In genomic region chr7:141585592-141586510, GRCh38 we compare ENCODE assay signal across 8 cellular contexts. TPM values are rescaled to one million over a fixed set of nuclear protein-coding genes. Genes with fewer than 3 reads are reported as not detected.
A peak's percentile ranks its signal among the peaks of the same experiment; 100 is the strongest.
DNase-seq lines count a peak whose midpoint lies in the region; ATAC-seq and TF ChIP-seq lines count a peak whose summit lies in the region.

No MANE protein-coding gene starts in this region.

- H3K27me3 ChIP-seq in GM23338 (ENCODE audit: insufficient read depth) (no peaks in the 10 kb centered on the region), Panc1 (ENCODE audit: control insufficient read depth, insufficient read depth, low read length) (no peaks in the 10 kb centered on the region), spleen (replicated peaks in 1 of 7) (no peaks in the 10 kb centered on the region)

- H3K4me3 Mint-ChIP-seq in GM23338, result peak overlapping the region; percentile 49
- H3K4me3 Mint-ChIP-seq in stimulated activated naive B cell treated with anti-CD40 and anti-IgM and Interleukin-4, amounts not matched to agents 10 μg/mL and 1 μg/mL and 100 μg/mL, for 72 hours, result peak overlapping the region in 1 of 2 donors; percentile 29

- H3K36me3 ChIP-seq in GM23338 (ENCODE audit: insufficient read depth) (no peaks in the 10 kb centered on the region), Panc1 (ENCODE audit: control insufficient read depth, insufficient read depth, low read length) (no peaks in the 10 kb centered on the region), spleen (peaks cover 0 to 20% (median 0%) of the 10 kb centered on the region in 6 donors)

- TF ChIP-seq CTCF in GM13977 (IDR thresholded peaks at IDR 0.05; ENCODE audit: extremely low read depth, insufficient read depth, missing control alignments) (no peak), GM23338 (conservative IDR thresholded peaks at IDR 0.05; ENCODE audit: low read depth in 2 of 2) (no peak), Panc1 (IDR thresholded peaks at IDR 0.05) (no peak), spleen (IDR thresholded peaks at IDR 0.05 in 8 of 11, conservative IDR thresholded peaks at IDR 0.05 in 3 of 11) (no peak)

- H3K36me3 Mint-ChIP-seq in GM23338 (ENCODE audit: low read depth), result peaks cover 23% of the 10 kb centered on the region
- H3K36me3 Mint-ChIP-seq in stimulated activated naive B cell treated with anti-CD40 and anti-IgM and Interleukin-4, amounts not matched to agents 10 μg/mL and 1 μg/mL and 100 μg/mL, for 72 hours, result peaks cover 34 to 46% of the 10 kb centered on the region in 2 donors

- H3K4me1 Mint-ChIP-seq in GM23338, result peaks cover 77% of the 10 kb centered on the region
- peaks cover 16 to 32% of the 10 kb centered on the region in 2 donors for H3K4me1 Mint-ChIP-seq in stimulated activated naive B cell treated with anti-CD40 and anti-IgM and Interleukin-4, amounts not matched to agents 10 μg/mL and 1 μg/mL and 100 μg/mL, for 72 hours

- POLR2A ChIA-PET in Panc1 (lab: Charles Lee), result no interaction called here

- H3K4me1 ChIP-seq in GM23338 (ENCODE audit: insufficient read depth), result peaks cover 45% of the 10 kb centered on the region
- H3K4me1 ChIP-seq in Panc1 (ENCODE audit: control insufficient read depth, insufficient read depth, low read length), result peaks cover 5% of the 10 kb centered on the region; the same call in 1 of the 2 replicates
- H3K4me1 ChIP-seq in spleen, result no peaks in the 10 kb centered on the region

- H3K27ac Mint-ChIP-seq in GM23338, result peak overlapping the region; percentile 98
- peak overlapping the region; percentile 76 for H3K27ac Mint-ChIP-seq in stimulated activated naive B cell treated with anti-CD40 and anti-IgM and Interleukin-4, amounts not matched to agents 10 μg/mL and 1 μg/mL and 100 μg/mL, for 72 hours

- H4K20me1 ChIP-seq in GM23338 (replicated peaks; ENCODE audit: insufficient read depth), result no peaks in the 10 kb centered on the region

- DNase-seq in GM13977 (ENCODE audit: low spot score) (peak; percentile 40), GM23338 (ENCODE audit: low spot score) (no peak), Panc1 (ENCODE audit: low read depth, low spot score) (peak; percentile 28), fibroblast of peridontal ligament (ENCODE audit: extremely low read depth) (peak; percentile 89), NCI-H1092 treated with DMSO at 0.1 percent for 48 hours (lab: John Stamatoyannopoulos, UW) (no peak), spleen (no peak), activated gamma-delta T cell (lab: John Stamatoyannopoulos, UW) (no peak)
- DNase-seq in stimulated activated naive B cell treated with anti-CD40 and anti-IgM and Interleukin-4, amounts not matched to agents 10 μg/mL and 1 μg/mL and 100 μg/mL, for 72 hours, result peak; percentile 34

- H3K27me3 Mint-ChIP-seq in GM23338 (ENCODE audit: insufficient read depth, low read depth, poor library complexity), result peaks cover 31% of the 10 kb centered on the region
- H3K27me3 Mint-ChIP-seq in stimulated activated naive B cell treated with anti-CD40 and anti-IgM and Interleukin-4, amounts not matched to agents 10 μg/mL and 1 μg/mL and 100 μg/mL, for 72 hours, result no peaks in the 10 kb centered on the region

- H3K4me3 ChIP-seq in GM23338 (peak overlapping the region; percentile 16), Panc1 (ENCODE audit: low read depth in 2 of 2, low read length in 2 of 2) (no peak overlapping the region), spleen (no peak overlapping the region)

- H3F3A ChIP-seq in GM23338 (replicated peaks; ENCODE audit: low read depth), result peaks cover 9% of the 10 kb centered on the region

- TF ChIP-seq POLR2A in spleen (IDR thresholded peaks at IDR 0.05), result no peak

- peak; percentile 6; the same call in 2 of the 3 replicates for ATAC-seq in GM23338
- peak; percentile 83 for ATAC-seq in Panc1
- ATAC-seq in stimulated activated naive B cell treated with anti-CD40 and anti-IgM and Interleukin-4, amounts not matched to agents 10 μg/mL and 1 μg/mL and 100 μg/mL, for 72 hours (replicated peaks), result peak; percentile 94 to 96

- intact Hi-C loops in Panc1 (cut with micrococcal nuclease; ENCODE audit: unreplicated experiment), result no loop called here
- intact Hi-C loops in spleen (cut with DNase I; ENCODE audit: low total_unique reads), result no loop called here

- no peak overlapping the region for H2AFZ ChIP-seq in GM23338

- CTCF ChIA-PET in Panc1 (lab: Charles Lee), result no interaction called here

- peak overlapping the region; percentile 58 for H3K4me2 ChIP-seq in GM23338

- peaks cover 4% of the 10 kb centered on the region; the same call in 1 of the 2 replicates for H3K9me2 ChIP-seq in GM23338 (ENCODE audit: insufficient read depth)

- H3K27ac ChIP-seq in GM23338 (ENCODE audit: low read depth), result peak overlapping the region; percentile 90
- 0 out of 2 replicates have a peak overlapping the region, but pooled peaks have one; percentile 2 for H3K27ac ChIP-seq in Panc1 (ENCODE audit: low read length)
- H3K27ac ChIP-seq in spleen, result no peak overlapping the region

- whole genome bisulfite sequencing in spleen, 5 donors, result 63 to 82% (median 74%) methylated on average over 6 of the region's 6 CpGs

- in situ Hi-C loops in GM13977 (cut with MboI; ENCODE audit: low pct_unique_long_range_greater_than_20kb, low sequenced_read_pairs, unreplicated experiment), result no loop called here
- in situ Hi-C loops in Panc1 (cut with HindIII; ENCODE audit: low pct_unique_long_range_greater_than_20kb, low sequenced_read_pairs), result no loop called here

- no peaks in the 10 kb centered on the region for H3K9me3 ChIP-seq in Panc1 (ENCODE audit: control insufficient read depth, insufficient read depth, low read depth, low read length)
- H3K9me3 ChIP-seq in spleen, result peaks cover 0 to 5% (median under 1%) of the 10 kb centered on the region in 8 donors

- no peaks in the 10 kb centered on the region for H3K79me2 ChIP-seq in GM23338 (replicated peaks; ENCODE audit: insufficient read depth)

- peaks cover 18% of the 10 kb centered on the region; the same call in 2 of the 3 replicates for H3K9me3 Mint-ChIP-seq in GM23338
- H3K9me3 Mint-ChIP-seq in stimulated activated naive B cell treated with anti-CD40 and anti-IgM and Interleukin-4, amounts not matched to agents 10 μg/mL and 1 μg/mL and 100 μg/mL, for 72 hours, result peaks cover 7 to 9% of the 10 kb centered on the region in 2 donors

- no TSS peak for BruUV-seq in Panc1 (replicated peaks; lab: Mats Ljungman, UMichigan)

TF ChIP-seq in GM23338, 12 proteins besides CTCF, POLR2A, EP300 and RAD21:
- no peak for TF ChIP-seq CREB1 (CRISPR knock-in tag; IDR thresholded peaks at IDR 0.05; ENCODE audit: low read depth)
- no peak for TF ChIP-seq ZNF114 (CRISPR knock-in tag; IDR thresholded peaks at IDR 0.05)
- TF ChIP-seq REST (IDR thresholded peaks at IDR 0.05; ENCODE audit: unreplicated experiment), result no peak
- no peak for TF ChIP-seq STAT1 (IDR thresholded peaks at IDR 0.05; ENCODE audit: unreplicated experiment)
- no peak for TF ChIP-seq JUNB (IDR thresholded peaks at IDR 0.05; ENCODE audit: unreplicated experiment)

RNA-seq across cellular contexts. Expression of gene AGK, which starts 34.6 kb away (rescaled TPM):
- 36.6 and 37.9 TPM in 2 replicates for total RNA-seq in GM23338 (2014; rRNA removed; shearing (Covaris generic))
- polyA plus RNA-seq in GM23338 (2016; fragmentation: Nextera tagmentation; extraction: Ambion mirVana), result 19.1 and 21.9 TPM in 2 replicates
- 32.6 TPM for total RNA-seq in Panc1 (2021; ENCODE audit: unreplicated experiment)
- polyA plus RNA-seq in Panc1 (2012; ENCODE audit: insufficient read length), result 17.3 TPM
- 10 to 100 TPM; 22.0 to 35.5 (median 27.8) TPM for total RNA-seq in spleen
- polyA plus RNA-seq in spleen, result 10 to 100 TPM; 11.0 to 12.8 (median 12.1) TPM

Comparison
In these comparisons a context has a peak if more than half of its experiments do, and no peak if none do; other contexts are left out.
1. DNase-seq: peak in GM13977 (single experiment), Panc1 (single experiment), fibroblast of peridontal ligament (single experiment) and stimulated activated naive B cell treated with anti-CD40 and anti-IgM and Interleukin-4, amounts not matched to agents 10 μg/mL and 1 μg/mL and 100 μg/mL, for 72 hours (single experiment); none in GM23338 (single experiment), NCI-H1092 treated with DMSO at 0.1 percent for 48 hours (single experiment), spleen (single experiment) and activated gamma-delta T cell (single experiment).
2. ATAC-seq: peak in every context shown above with its lines; median percentile 95 in stimulated activated naive B cell treated with anti-CD40 and anti-IgM and Interleukin-4, amounts not matched to agents 10 μg/mL and 1 μg/mL and 100 μg/mL, for 72 hours; 83 in Panc1; 6 in GM23338.
3. H3K27ac ChIP-seq: peak in GM23338 (single experiment) and Panc1 (single experiment); none in spleen (0 of 8).